In genomic region chr18:51164327-51165290, GRCh38 we compare ENCODE assay signal across 22 cellular contexts. TPM values are rescaled to one million over a fixed set of nuclear protein-coding genes. Genes with fewer than 3 reads are reported as not detected.
DNase-seq lines count a peak whose midpoint lies in the region; ATAC-seq and TF ChIP-seq lines count a peak whose summit lies in the region.
"Had no signal": no experiment of that assay in that cellular context is flagged by ENCODE, and none has a peak within 500 bp of the region (broad histone marks: within the 10 kb centered on the region; RNA-seq: fewer than 3 reads in every experiment).

No MANE protein-coding gene starts in this region.

- H3K27ac ChIP-seq in heart left ventricle = no peak overlapping the region
- H3K27ac ChIP-seq: gastroesophageal sphincter, VCaP had no signal

- no peak for TF ChIP-seq POLR2A in heart left ventricle (IDR thresholded peaks at IDR 0.05)

- no peak overlapping the region for H3K4me3 Mint-ChIP-seq in activated naive CD8-positive, alpha-beta T cell treated with anti-CD3 and anti-CD28 coated beads, Interleukin-2, amount 50 U/mL, for 24 hours
- no peak overlapping the region for H3K4me3 Mint-ChIP-seq in activated naive CD8-positive, alpha-beta T cell treated with anti-CD3 and anti-CD28 coated beads for 36 hours
- H3K4me3 Mint-ChIP-seq in progenitor cell of endocrine pancreas (ENCODE audit: low read depth) = no peak overlapping the region
- H3K4me3 Mint-ChIP-seq: activated T-helper 17 cell treated with anti-CD3 and anti-CD28 coated beads, Interleukin-2, amount 50 U/mL, for 72 hours; CD4-positive, alpha-beta T cell; nephron progenitor cell; stimulated activated naive CD8-positive, alpha-beta T cell treated with anti-CD3 and anti-CD28 coated beads, Interleukin-15, amount 100 ng/mL, for 72 hours had no signal

- no peaks in the 10 kb centered on the region for H3K9me3 ChIP-seq in heart left ventricle
- H3K9me3 ChIP-seq: gastroesophageal sphincter had no signal

- H3K9me3 Mint-ChIP-seq in activated naive CD8-positive, alpha-beta T cell treated with anti-CD3 and anti-CD28 coated beads, Interleukin-2, amount 50 U/mL, for 24 hours = no peaks in the 10 kb centered on the region
- H3K9me3 Mint-ChIP-seq in activated naive CD8-positive, alpha-beta T cell treated with anti-CD3 and anti-CD28 coated beads for 36 hours = peaks cover 4% of the 10 kb centered on the region
- H3K9me3 Mint-ChIP-seq in progenitor cell of endocrine pancreas (ENCODE audit: low read depth) = no peaks in the 10 kb centered on the region
- H3K9me3 Mint-ChIP-seq: activated T-helper 17 cell treated with anti-CD3 and anti-CD28 coated beads, Interleukin-2, amount 50 U/mL, for 72 hours; CD4-positive, alpha-beta T cell; nephron progenitor cell; stimulated activated naive CD8-positive, alpha-beta T cell treated with anti-CD3 and anti-CD28 coated beads, Interleukin-15, amount 100 ng/mL, for 72 hours had no signal

- ATAC-seq in activated naive CD8-positive, alpha-beta T cell treated with anti-CD3 and anti-CD28 coated beads, Interleukin-2, amount 50 U/mL, for 24 hours = no peak
- no peak for ATAC-seq in heart left ventricle
- ATAC-seq: activated T-helper 17 cell treated with anti-CD3 and anti-CD28 coated beads, Interleukin-2, amount 50 U/mL, for 72 hours; gastroesophageal sphincter; GM12878; stimulated activated naive CD8-positive, alpha-beta T cell treated with anti-CD3 and anti-CD28 coated beads, Interleukin-15, amount 100 ng/mL, for 72 hours had no signal

- H3K27me3 Mint-ChIP-seq in activated naive CD8-positive, alpha-beta T cell treated with anti-CD3 and anti-CD28 coated beads, Interleukin-2, amount 50 U/mL, for 24 hours = no peaks in the 10 kb centered on the region
- H3K27me3 Mint-ChIP-seq in activated naive CD8-positive, alpha-beta T cell treated with anti-CD3 and anti-CD28 coated beads for 36 hours = no peaks in the 10 kb centered on the region
- no peaks in the 10 kb centered on the region for H3K27me3 Mint-ChIP-seq in progenitor cell of endocrine pancreas
- H3K27me3 Mint-ChIP-seq: activated T-helper 17 cell treated with anti-CD3 and anti-CD28 coated beads, Interleukin-2, amount 50 U/mL, for 72 hours; CD4-positive, alpha-beta T cell; stimulated activated naive CD8-positive, alpha-beta T cell treated with anti-CD3 and anti-CD28 coated beads, Interleukin-15, amount 100 ng/mL, for 72 hours had no signal

- peaks cover 0 to 8% (median 0%) of the 10 kb centered on the region in 12 donors for H3K4me1 ChIP-seq in heart left ventricle
- H3K4me1 ChIP-seq: gastroesophageal sphincter had no signal

- no peak for DNase-seq in activated naive CD8-positive, alpha-beta T cell treated with anti-CD3 and anti-CD28 coated beads, Interleukin-2, amount 50 U/mL, for 24 hours
- no peak for DNase-seq in activated naive CD8-positive, alpha-beta T cell treated with anti-CD3 and anti-CD28 coated beads for 36 hours
- DNase-seq in RPMI8226 (peak; percentile 90), fibroblast of peridontal ligament (ENCODE audit: extremely low read depth) (peak; percentile 2), NCI-H446 treated with DMSO at 0.1 percent for 48 hours (lab: John Stamatoyannopoulos, UW) (no peak), heart left ventricle (no peak), progenitor cell of endocrine pancreas (ENCODE audit: low spot score, unreplicated experiment) (no peak)
- DNase-seq in activated CD4-positive, CD25-positive, alpha-beta regulatory T cell treated with anti-CD3 and anti-CD28 coated beads, Interleukin-2, amount 50 U/mL, for 72 hours = no peak
- DNase-seq: amygdala; CD4-positive, alpha-beta T cell; cerebellar nuclear complex; EL; Karpas-422; NCI-H1694 treated with DMSO at 0.1 percent for 48 hours; NCI-H446; nephron progenitor cell; stimulated activated naive CD8-positive, alpha-beta T cell treated with anti-CD3 and anti-CD28 coated beads, Interleukin-15, amount 100 ng/mL, for 72 hours had no signal

- H3K4me3 ChIP-seq in heart left ventricle = no peak overlapping the region
- H3K4me3 ChIP-seq: gastroesophageal sphincter, GM12878, lung had no signal

- no peaks in the 10 kb centered on the region for H3K36me3 ChIP-seq in heart left ventricle
- H3K36me3 ChIP-seq: gastroesophageal sphincter had no signal

- H3K27ac Mint-ChIP-seq in activated naive CD8-positive, alpha-beta T cell treated with anti-CD3 and anti-CD28 coated beads, Interleukin-2, amount 50 U/mL, for 24 hours = peak overlapping the region; percentile 52
- no peak overlapping the region for H3K27ac Mint-ChIP-seq in activated naive CD8-positive, alpha-beta T cell treated with anti-CD3 and anti-CD28 coated beads for 36 hours
- H3K27ac Mint-ChIP-seq in progenitor cell of endocrine pancreas = no peak overlapping the region
- H3K27ac Mint-ChIP-seq: activated T-helper 17 cell treated with anti-CD3 and anti-CD28 coated beads, Interleukin-2, amount 50 U/mL, for 72 hours; CD4-positive, alpha-beta T cell; stimulated activated naive CD8-positive, alpha-beta T cell treated with anti-CD3 and anti-CD28 coated beads, Interleukin-15, amount 100 ng/mL, for 72 hours had no signal

- no peaks in the 10 kb centered on the region for H3K27me3 ChIP-seq in heart left ventricle
- H3K27me3 ChIP-seq: gastroesophageal sphincter had no signal

- H3K4me1 Mint-ChIP-seq in activated naive CD8-positive, alpha-beta T cell treated with anti-CD3 and anti-CD28 coated beads, Interleukin-2, amount 50 U/mL, for 24 hours = peaks cover 38% of the 10 kb centered on the region
- peaks cover 34% of the 10 kb centered on the region for H3K4me1 Mint-ChIP-seq in activated naive CD8-positive, alpha-beta T cell treated with anti-CD3 and anti-CD28 coated beads for 36 hours
- H3K4me1 Mint-ChIP-seq in progenitor cell of endocrine pancreas (ENCODE audit: low read depth) = no peaks in the 10 kb centered on the region

- TF ChIP-seq CTCF in heart left ventricle (IDR thresholded peaks at IDR 0.05) = no peak
- TF ChIP-seq CTCF in progenitor cell of endocrine pancreas (IDR thresholded peaks at IDR 0.05; ENCODE audit: unreplicated experiment) = no peak

- intact Hi-C loops in heart left ventricle (cut with DNase I) = no loop called here

- H3K36me3 Mint-ChIP-seq in activated naive CD8-positive, alpha-beta T cell treated with anti-CD3 and anti-CD28 coated beads, Interleukin-2, amount 50 U/mL, for 24 hours (ENCODE audit: low read depth) = peaks cover 10% of the 10 kb centered on the region
- H3K36me3 Mint-ChIP-seq in activated naive CD8-positive, alpha-beta T cell treated with anti-CD3 and anti-CD28 coated beads for 36 hours = peaks cover 18% of the 10 kb centered on the region
- H3K36me3 Mint-ChIP-seq in progenitor cell of endocrine pancreas (ENCODE audit: insufficient read depth) = no peaks in the 10 kb centered on the region

- 81 to 94% (median 92%) methylated on average over 10 of the region's 10 CpGs for WGBS in heart left ventricle, 4 donors

RNA-seq across cellular contexts. Expression of gene MEX3C, which starts 32.9 kb away (rescaled TPM):
- total RNA-seq in activated naive CD8-positive, alpha-beta T cell treated with anti-CD3 and anti-CD28 coated beads for 36 hours = 10 to 100 TPM; 66.9 to 68.5 TPM
- total RNA-seq in heart left ventricle (10 to 100 TPM; 15.1 to 28.2 (median 20.7) TPM), progenitor cell of endocrine pancreas (86.2 and 91.1 TPM in 2 replicates)
- 10 to 100 TPM in 1 of 2 donors, 1 to 10 TPM in 1; 6.2 to 13.0 TPM for polyA plus RNA-seq in heart left ventricle

Comparison
In these comparisons a context has a peak if more than half of its experiments do, and no peak if none do; other contexts are left out.
1. DNase-seq: peak in RPMI8226 (single experiment) and fibroblast of peridontal ligament (single experiment); none in activated naive CD8-positive, alpha-beta T cell treated with anti-CD3 and anti-CD28 coated beads, Interleukin-2, amount 50 U/mL, for 24 hours (single experiment), activated naive CD8-positive, alpha-beta T cell treated with anti-CD3 and anti-CD28 coated beads for 36 hours (single experiment), activated CD4-positive, CD25-positive, alpha-beta regulatory T cell treated with anti-CD3 and anti-CD28 coated beads, Interleukin-2, amount 50 U/mL, for 72 hours (single experiment), NCI-H446 treated with DMSO at 0.1 percent for 48 hours (single experiment), heart left ventricle (0 of 5) and progenitor cell of endocrine pancreas (single experiment).